5 cellular contexts compared by ENCODE assay signal in genomic region chr1:94446177-94446576, GRCh38. TPM values are rescaled to one million over a fixed set of nuclear protein-coding genes. Genes with fewer than 3 reads are reported as not detected.
A peak's percentile ranks its signal among the peaks of the same experiment; 100 is the strongest.
DNase-seq lines count a peak whose midpoint lies in the region; ATAC-seq and TF ChIP-seq lines count a peak whose summit lies in the region.
"Not testable (repeated sequence)": the region's sequence is repeated elsewhere in the genome, so short reads cannot be mapped to it uniquely, and the experiment has no call there.

No MANE protein-coding gene starts in this region.

- TF ChIP-seq CTCF in BE2C (IDR thresholded peaks at IDR 0.05; ENCODE audit: low read depth, low read length); Panc1 (IDR thresholded peaks at IDR 0.05); endothelial cell (IDR thresholded peaks at IDR 0.05; ENCODE audit: unreplicated experiment); neural progenitor cell (IDR thresholded peaks at IDR 0.05): not testable (repeated sequence)

- not testable (repeated sequence) for H3K27me3 Mint-ChIP-seq in endothelial cell (ENCODE audit: unreplicated experiment); neural progenitor cell (ENCODE audit: insufficient read depth, low read depth)

- not testable (repeated sequence) for H3K4me1 ChIP-seq in BE2C; Panc1 (ENCODE audit: control insufficient read depth, insufficient read depth, low read length); neural progenitor cell

- peaks cover 76% of the 10 kb centered on the region for H3K36me3 Mint-ChIP-seq in endothelial cell (ENCODE audit: low read depth, unreplicated experiment)
- H3K36me3 Mint-ChIP-seq in neural progenitor cell, result peaks cover 58% of the 10 kb centered on the region

- POLR2A ChIA-PET in Panc1 (lab: Charles Lee), result not testable (repeated sequence)

- CTCF ChIA-PET in Panc1 (lab: Charles Lee), result not testable (repeated sequence)

- intact Hi-C loops in Panc1 (cut with micrococcal nuclease; ENCODE audit: unreplicated experiment), result not testable (repeated sequence)

- not testable (repeated sequence) for H3K9ac ChIP-seq in neural progenitor cell

- H3K4me1 Mint-ChIP-seq in endothelial cell (ENCODE audit: unreplicated experiment); neural progenitor cell: not testable (repeated sequence)

- H3K36me3 ChIP-seq in BE2C; Panc1 (ENCODE audit: control insufficient read depth, insufficient read depth, low read length): not testable (repeated sequence)
- H3K36me3 ChIP-seq in neural progenitor cell, result peaks cover 27% of the 10 kb centered on the region

- BruUV-seq in Panc1 (replicated peaks; lab: Mats Ljungman, UMichigan), result TSS peak; percentile 20

- not testable (repeated sequence) for H3K27ac ChIP-seq in Panc1 (ENCODE audit: low read length)
- H3K27ac ChIP-seq in neural progenitor cell, result peak overlapping the region; percentile 46

- in situ Hi-C loops in Panc1 (cut with HindIII; ENCODE audit: low pct_unique_long_range_greater_than_20kb, low sequenced_read_pairs), result not testable (repeated sequence)

- not testable (repeated sequence) for H3K4me2 ChIP-seq in neural progenitor cell

- peak overlapping the region; percentile 62 for H3K4me3 Mint-ChIP-seq in endothelial cell (ENCODE audit: unreplicated experiment)
- not testable (repeated sequence) for H3K4me3 Mint-ChIP-seq in neural progenitor cell

- not testable (repeated sequence) for H3K27ac Mint-ChIP-seq in endothelial cell (ENCODE audit: unreplicated experiment); neural progenitor cell

- H3K4me3 ChIP-seq in BE2C (ENCODE audit: low read depth, low read length), result peak overlapping the region; percentile 36
- not testable (repeated sequence) for H3K4me3 ChIP-seq in Panc1 (ENCODE audit: low read depth in 2 of 2, low read length in 2 of 2); neural progenitor cell

- H3K27me3 ChIP-seq in BE2C; Panc1 (ENCODE audit: control insufficient read depth, insufficient read depth, low read length); neural progenitor cell: not testable (repeated sequence)

- ATAC-seq in Panc1, SK-N-SH treated with all-trans-retinoic acid at 6 μM for 48 hours: not testable (repeated sequence)

- H3K9me3 Mint-ChIP-seq in endothelial cell (ENCODE audit: unreplicated experiment) (peaks cover 37% of the 10 kb centered on the region), neural progenitor cell (peaks cover 83% of the 10 kb centered on the region)

- not testable (repeated sequence) for H3K9me3 ChIP-seq in BE2C; Panc1 (ENCODE audit: control insufficient read depth, insufficient read depth, low read depth, low read length)
- peaks cover 61% of the 10 kb centered on the region for H3K9me3 ChIP-seq in neural progenitor cell (ENCODE audit: low read depth)

- DNase-seq in BE2C, result peak; percentile 51
- DNase-seq in Panc1 (ENCODE audit: low read depth, low spot score); endothelial cell (ENCODE audit: low spot score); neural progenitor cell (ENCODE audit: low spot score): not testable (repeated sequence)

- not testable (repeated sequence) for H4K20me1 ChIP-seq in neural progenitor cell (ENCODE audit: low read depth)

- peaks cover 23% of the 10 kb centered on the region for H3F3A ChIP-seq in neural progenitor cell (ENCODE audit: low read depth)

- H2AFZ ChIP-seq in neural progenitor cell (replicated peaks), result not testable (repeated sequence)

- peaks cover 44% of the 10 kb centered on the region for H3K79me2 ChIP-seq in neural progenitor cell (ENCODE audit: low read depth)

TF ChIP-seq in SK-N-SH treated with all-trans-retinoic acid at 6 μM for 48 hours, 23 proteins besides CTCF, POLR2A, EP300 and RAD21:
- peak; percentile 93 for TF ChIP-seq ZNF70 (CRISPR knock-in tag; IDR thresholded peaks at IDR 0.05)

RNA-seq across cellular contexts. Expression of gene ABCD3, which starts 28.0 kb away (rescaled TPM):
- polyA plus RNA-seq in BE2C (2012; ENCODE audit: insufficient read depth, insufficient read length, low read depth), result 7.9 TPM
- 40.5 TPM for total RNA-seq in Panc1 (2021; ENCODE audit: unreplicated experiment)
- polyA plus RNA-seq in Panc1 (2012; ENCODE audit: insufficient read length), result 16.4 TPM
- 59.6 TPM for total RNA-seq in endothelial cell (ENCODE audit: unreplicated experiment)
- 27.3 and 45.1 TPM in 2 replicates for total RNA-seq in neural progenitor cell (ENCODE audit: low replicate concordance)
